8 cellular contexts compared by ENCODE assay signal in the genomic region with DNA sequence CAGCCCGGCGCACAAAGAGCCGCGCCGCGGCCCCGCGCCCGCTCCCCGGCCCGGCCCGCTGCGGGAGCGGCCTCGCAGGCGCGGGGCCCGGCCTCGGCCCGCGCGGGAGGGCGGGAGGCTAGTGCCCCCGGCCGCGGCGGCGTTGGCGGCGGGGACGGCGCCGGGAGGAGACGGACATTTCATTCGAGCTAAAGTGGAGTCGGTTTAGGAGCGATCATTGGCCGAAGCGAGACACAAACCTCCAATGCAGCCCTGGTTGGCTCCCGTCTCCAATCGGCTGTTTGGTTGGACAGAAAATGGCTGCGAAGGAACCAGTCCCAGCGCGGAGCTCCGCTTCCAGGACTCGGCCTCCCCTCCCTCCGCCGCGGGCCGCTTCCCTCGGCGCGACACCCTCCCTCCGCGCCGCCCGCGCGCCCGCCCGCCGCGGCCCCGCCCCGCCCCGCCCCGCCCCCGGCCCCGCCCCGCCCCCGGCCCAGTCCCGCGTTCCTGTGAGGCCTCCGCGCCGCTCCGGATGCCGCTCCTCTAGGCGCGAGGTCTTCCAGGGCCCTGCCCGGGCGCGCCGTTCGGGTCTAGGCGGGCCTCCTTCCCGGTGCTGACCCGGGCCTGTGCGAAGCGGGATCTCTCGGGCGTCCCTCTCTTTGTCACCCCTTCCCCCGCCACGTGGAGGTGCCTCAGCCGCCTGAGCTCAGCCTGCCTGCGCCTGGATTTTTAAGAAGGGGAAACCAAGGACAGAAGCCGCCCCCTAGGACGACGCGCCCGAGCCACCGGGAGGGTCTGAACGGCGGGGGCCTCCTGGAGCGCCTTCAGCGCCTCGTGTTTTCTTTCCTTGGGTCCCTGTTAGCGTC. TPM values are rescaled to one million over a fixed set of nuclear protein-coding genes. Genes with fewer than 3 reads are reported as not detected.
DNase-seq lines count a peak whose midpoint lies in the region; ATAC-seq and TF ChIP-seq lines count a peak whose summit lies in the region.

Gene NFYB, minus strand, starts transcription at position 309 of the 845 bp plus-strand sequence. CDS start 2,757 bp downstream, outside the sequence.

- 4% methylated on average over 23 of the region's 108 CpGs for WGBS in esophagus muscularis mucosa

- H3K4me1 ChIP-seq in Panc1 (ENCODE audit: control insufficient read depth, insufficient read depth, low read length), result peaks cover 24% of the 10 kb centered on the region
- peaks cover 24 to 53% (median 51%) of the 10 kb centered on the region in 4 donors for H3K4me1 ChIP-seq in esophagus muscularis mucosa

- in situ Hi-C loops in Panc1 (cut with HindIII; ENCODE audit: low pct_unique_long_range_greater_than_20kb, low sequenced_read_pairs), result no loop called here

- TSS peak; percentile 84 for BruUV-seq in Panc1 (replicated peaks; lab: Mats Ljungman, UMichigan)

- POLR2A ChIA-PET in Panc1 (lab: Charles Lee), result interaction anchor here (0.7 to 1.2 kb wide), 2 partner anchors 27 to 82 kb away, joined by 3 read pairs; no protein-coding TSS in a partner anchor

- H3K9me3 ChIP-seq in Panc1 (ENCODE audit: control insufficient read depth, insufficient read depth, low read depth, low read length), result no peaks in the 10 kb centered on the region
- no peaks in the 10 kb centered on the region for H3K9me3 ChIP-seq in esophagus muscularis mucosa

- H3K36me3 ChIP-seq in Panc1 (ENCODE audit: control insufficient read depth, insufficient read depth, low read length), result 0 out of 2 replicates have a peak, but pooled peaks cover 4% of the 10 kb centered on the region
- peaks cover 0 to 12% (median 6%) of the 10 kb centered on the region in 4 donors for H3K36me3 ChIP-seq in esophagus muscularis mucosa

- peak; percentile 91 for ATAC-seq in GM21723 (IDR thresholded peaks at IDR 0.05; ENCODE audit: unreplicated experiment)
- ATAC-seq in Panc1, result peak; percentile 98

- TF ChIP-seq CTCF in Panc1 (IDR thresholded peaks at IDR 0.05) (no peak), esophagus muscularis mucosa (IDR thresholded peaks at IDR 0.05) (no peak)

- H3K4me3 ChIP-seq in Panc1 (ENCODE audit: low read depth in 2 of 2, low read length in 2 of 2) (peak within 1 kb of the TSS; percentile 66 to 82), esophagus muscularis mucosa (peak within 1 kb of the TSS; percentile 78 to 86 (median 84))

- H3K27ac ChIP-seq in Panc1 (ENCODE audit: low read length) (peak within 1 kb of the TSS; percentile 89), esophagus muscularis mucosa (replicated peaks in 1 of 4) (peak within 1 kb of the TSS; percentile 94 to 97 (median 95))

- H3K27me3 ChIP-seq in Panc1 (ENCODE audit: control insufficient read depth, insufficient read depth, low read length) (no peaks in the 10 kb centered on the region; the same call in 1 of the 2 replicates), esophagus muscularis mucosa (no peaks in the 10 kb centered on the region)

- DNase-seq in DMS53 (lab: John Stamatoyannopoulos, UW), result peak; percentile 99
- DNase-seq in KG1 (lab: John Stamatoyannopoulos, UW), result peak; percentile 88
- DNase-seq in Panc1 (ENCODE audit: low read depth, low spot score), result peak; percentile 42
- peak; percentile 90 to 95 for DNase-seq in activated T-cell treated with anti-CD3 and anti-CD28 coated beads, Interleukin-2, amount 50 U/mL, for 48 hours
- peak; percentile 98 for DNase-seq in esophagus muscularis mucosa (ENCODE audit: extremely low spot score)
- peak; percentile 98 for DNase-seq in myocyte (ENCODE audit: low read depth)
- DNase-seq in stimulated activated CD8-positive, alpha-beta memory T cell treated with anti-CD3 and anti-CD28 coated beads, Interleukin-7, amount 100 ng/mL, for 48 hours (ENCODE audit: extremely low read depth in 1 of 2, low read depth in 1 of 2), result peak; percentile 76 to 89

- TF ChIP-seq POLR2A in esophagus muscularis mucosa (IDR thresholded peaks at IDR 0.05; ENCODE audit: low read depth), result peak; percentile 20

- TF ChIP-seq EP300 in esophagus muscularis mucosa (IDR thresholded peaks at IDR 0.05), result no peak

- CTCF ChIA-PET in Panc1 (lab: Charles Lee), result no interaction called here

- intact Hi-C loops in Panc1 (cut with micrococcal nuclease; ENCODE audit: unreplicated experiment) (loop anchor here (10.0 kb wide), 1 partner anchor 167 kb away; the partner anchor contains the start of gene EID3), esophagus muscularis mucosa (cut with DNase I) (loop anchor here (2.0 to 10.0 kb wide), 2 partner anchors 39 to 77 kb away; partner anchors contain the start of gene TXNRD1)

RNA-seq across cellular contexts. Expression of gene NFYB, which starts in this region (rescaled TPM):
- total RNA-seq in Panc1 (2021; ENCODE audit: unreplicated experiment) (31.5 TPM), esophagus muscularis mucosa (10 to 100 TPM; 67.7 to 90.9 (median 82.4) TPM), myocyte (12.8 and 33.2 TPM in 2 replicates)
- polyA plus RNA-seq in Panc1 (2012; ENCODE audit: insufficient read length), result 16.9 TPM
- polyA plus RNA-seq in myocyte (2012), result 14.2 TPM

Comparison
In these comparisons a context has a peak if more than half of its experiments do, and no peak if none do; other contexts are left out.
1. Peak in every context shown above with its lines: DNase-seq, ATAC-seq, H3K4me3 ChIP-seq and H3K27ac ChIP-seq.
2. DNase-seq: peak in every context shown above with its lines; median percentile 99 in DMS53; 98 in esophagus muscularis mucosa; 98 in myocyte; 92 in activated T-cell treated with anti-CD3 and anti-CD28 coated beads, Interleukin-2, amount 50 U/mL, for 48 hours; 88 in KG1; 82 in stimulated activated CD8-positive, alpha-beta memory T cell treated with anti-CD3 and anti-CD28 coated beads, Interleukin-7, amount 100 ng/mL, for 48 hours; 42 in Panc1.